15 cellular contexts compared by ENCODE assay signal in genomic region chr4:141702472-141703182, GRCh38.
A peak's percentile ranks its signal among the peaks of the same experiment; 100 is the strongest.
DNase-seq lines count a peak whose midpoint lies in the region; ATAC-seq, FAIRE-seq and TF ChIP-seq lines count a peak whose summit lies in the region.
"Had no signal": no experiment of that assay in that cellular context is flagged by ENCODE, and none has a peak within 500 bp of the region (broad histone marks: within the 10 kb centered on the region; RNA-seq: fewer than 3 reads in every experiment).

No MANE protein-coding gene starts in this region.

- no peaks in the 10 kb centered on the region for H3K27me3 Mint-ChIP-seq in memory B cell
- H3K27me3 Mint-ChIP-seq in T-helper 2 cell treated with Interferon-gamma antibody and Interleukin-4, amounts not matched to agents 5 μg/mL and 100 μg/mL, for 36 hours (ENCODE audit: low read depth): peaks cover 6% of the 10 kb centered on the region
- H3K27me3 Mint-ChIP-seq: stimulated activated naive CD8-positive, alpha-beta T cell treated with anti-CD3 and anti-CD28 coated beads, Interleukin-15, Interleukin-2, amounts not matched to agents 100 ng/mL and 50 ng/mL, for 24 hours had no signal

- H3K36me3 Mint-ChIP-seq in memory B cell: peaks cover 12% of the 10 kb centered on the region
- H3K36me3 Mint-ChIP-seq in T-helper 2 cell treated with Interferon-gamma antibody and Interleukin-4, amounts not matched to agents 5 μg/mL and 100 μg/mL, for 36 hours (ENCODE audit: low read depth): no peaks in the 10 kb centered on the region

- CTCF ChIA-PET in GM10248 (lab: Yijun Ruan, JAX): interaction anchor here (0.9 to 5.5 kb wide), 5 partner anchors 9 to 396 kb away, joined by 4 to 34 read pairs (median 5); no protein-coding TSS in a partner anchor
- CTCF ChIA-PET in HEK293T (lab: Yijun Ruan, JAX): interaction anchor here (0.6 to 0.9 kb wide), 2 partner anchors 23 to 48 kb away, joined by 3 read pairs; no protein-coding TSS in a partner anchor

- H3K27ac Mint-ChIP-seq in memory B cell: peak overlapping the region; percentile 5
- H3K27ac Mint-ChIP-seq in T-helper 2 cell treated with Interferon-gamma antibody and Interleukin-4, amounts not matched to agents 5 μg/mL and 100 μg/mL, for 36 hours: no peak overlapping the region
- H3K27ac Mint-ChIP-seq: mesothelial cell of epicardium; stimulated activated naive CD8-positive, alpha-beta T cell treated with anti-CD3 and anti-CD28 coated beads, Interleukin-15, Interleukin-2, amounts not matched to agents 100 ng/mL and 50 ng/mL, for 24 hours; T-helper 1 cell treated with Interleukin-12 subunit alpha and Interleukin-12 subunit beta and Interleukin-4 antibody, amounts not matched to agents 30 μg/mL and 1 μg/mL, for 36 hours had no signal

- peak; percentile 33 for FAIRE-seq in HTR-8/SVneo (lab: Jason Lieb, UNC)

- DNase-seq in GM10248 (ENCODE audit: extremely low spot score) (no peak), HTR-8/SVneo (ENCODE audit: insufficient read length, low spot score) (no peak), astrocyte of the hippocampus (ENCODE audit: low read depth, low spot score) (peak; percentile 10), memory B cell (ENCODE audit: low spot score in 2 of 2) (no peak), GM19238 (ENCODE audit: insufficient read length, low spot score) (no peak), hepatic stellate cell (ENCODE audit: low spot score) (no peak), HEK293T (ENCODE audit: extremely low spot score) (no peak)
- DNase-seq in T-helper 2 cell treated with Interferon-gamma antibody and Interleukin-4, amounts not matched to agents 5 μg/mL and 100 μg/mL, for 36 hours (ENCODE audit: low spot score): no peak
- DNase-seq: DMS79; NCI-H2227 treated with DMSO at 0.1 percent for 48 hours; stimulated activated CD4-positive, alpha-beta T cell treated with anti-CD3 and anti-CD28 coated beads, Interleukin-12 subunit alpha, Interleukin-12 subunit beta, amount 100 ng/mL, for 4 hours had no signal

- TF ChIP-seq CTCF in GM10248 (IDR thresholded peaks at IDR 0.05; ENCODE audit: control extremely low read depth, extremely low read depth, low read depth, missing control alignments): peak; percentile 13

- peaks cover 11% of the 10 kb centered on the region for H3K9me3 Mint-ChIP-seq in memory B cell
- no peaks in the 10 kb centered on the region for H3K9me3 Mint-ChIP-seq in T-helper 2 cell treated with Interferon-gamma antibody and Interleukin-4, amounts not matched to agents 5 μg/mL and 100 μg/mL, for 36 hours
- H3K9me3 Mint-ChIP-seq: T-helper 1 cell treated with Interleukin-12 subunit alpha and Interleukin-12 subunit beta and Interleukin-4 antibody, amounts not matched to agents 30 μg/mL and 1 μg/mL, for 36 hours had no signal

- H3K4me3 Mint-ChIP-seq in memory B cell: no peak overlapping the region
- H3K4me3 Mint-ChIP-seq in T-helper 2 cell treated with Interferon-gamma antibody and Interleukin-4, amounts not matched to agents 5 μg/mL and 100 μg/mL, for 36 hours: no peak overlapping the region
- H3K4me3 Mint-ChIP-seq: mesothelial cell of epicardium; stimulated activated naive CD8-positive, alpha-beta T cell treated with anti-CD3 and anti-CD28 coated beads, Interleukin-15, Interleukin-2, amounts not matched to agents 100 ng/mL and 50 ng/mL, for 24 hours; T-helper 1 cell treated with Interleukin-12 subunit alpha and Interleukin-12 subunit beta and Interleukin-4 antibody, amounts not matched to agents 30 μg/mL and 1 μg/mL, for 36 hours had no signal

- peaks cover 15% of the 10 kb centered on the region for H3K4me1 Mint-ChIP-seq in memory B cell
- peaks cover 2% of the 10 kb centered on the region for H3K4me1 Mint-ChIP-seq in T-helper 2 cell treated with Interferon-gamma antibody and Interleukin-4, amounts not matched to agents 5 μg/mL and 100 μg/mL, for 36 hours (ENCODE audit: low read depth)
- H3K4me1 Mint-ChIP-seq: mesothelial cell of epicardium had no signal

- no peak for ATAC-seq in memory B cell (ENCODE audit: low read depth)
- ATAC-seq: gastroesophageal sphincter had no signal

- POLR2A ChIA-PET in GM10248 (lab: Yijun Ruan, JAX): no interaction called here
- POLR2A ChIA-PET in HEK293T (lab: Yijun Ruan, JAX): no interaction called here

TF ChIP-seq in HEK293T, 16 proteins besides CTCF, POLR2A, EP300 and RAD21:
- no peak for TF ChIP-seq L3MBTL2 (conservative IDR thresholded peaks at IDR 0.05)
- TF ChIP-seq BHLHE40 (IDR thresholded peaks at IDR 0.05; ENCODE audit: borderline replicate concordance): no peak
- TF ChIP-seq FOXM1 (IDR thresholded peaks at IDR 0.05; ENCODE audit: borderline replicate concordance): no peak
- no peak for TF ChIP-seq FOXA1 (IDR thresholded peaks at IDR 0.05)
- no peak for TF ChIP-seq SP1 (IDR thresholded peaks at IDR 0.05)
- no peak for TF ChIP-seq NFRKB (IDR thresholded peaks at IDR 0.05)
- TF ChIP-seq ZNF384 (IDR thresholded peaks at IDR 0.05): no peak
- TF ChIP-seq SUZ12 (IDR thresholded peaks at IDR 0.05): no peak
